Comparison of ENCODE assay signal across 8 cellular contexts in genomic region chr10:96587255-96588059, GRCh38. TPM values are rescaled to one million over a fixed set of nuclear protein-coding genes. Genes with fewer than 3 reads are reported as not detected.
DNase-seq lines count a peak whose midpoint lies in the region; TF ChIP-seq lines count a peak whose summit lies in the region.

No MANE protein-coding gene starts in this region.

- no peaks in the 10 kb centered on the region for H3K79me1 ChIP-seq in mesendoderm (ENCODE audit: low read length)

- no peak overlapping the region for H2BK120ac ChIP-seq in mesendoderm (ENCODE audit: low read depth, low read length)

- no peaks in the 10 kb centered on the region for H3K27me3 ChIP-seq in effector memory CD4-positive, alpha-beta T cell (replicated peaks; ENCODE audit: control insufficient read depth, insufficient read depth, low read length, poor library complexity, severe bottlenecking)
- H3K27me3 ChIP-seq in mesendoderm (ENCODE audit: insufficient read depth, low read length, poor library complexity), result no peaks in the 10 kb centered on the region

- peaks cover 36% of the 10 kb centered on the region for H3K79me2 ChIP-seq in mesendoderm (ENCODE audit: control insufficient read depth, insufficient read depth, low read length)

- H3K9ac ChIP-seq in mesendoderm (ENCODE audit: low read length), result peak overlapping the region; percentile 79

- H4K5ac ChIP-seq in mesendoderm (ENCODE audit: low read length), result no peak overlapping the region

- no peak overlapping the region for H2AK5ac ChIP-seq in mesendoderm (ENCODE audit: low read length)

- peak; percentile 10 for DNase-seq in NCI-H2107 treated with DMSO at 0.1 percent for 48 hours (lab: John Stamatoyannopoulos, UW; ENCODE audit: unreplicated experiment)
- DNase-seq in NCI-H2107 (lab: John Stamatoyannopoulos, UW), result no peak
- DNase-seq in SKM-1 (lab: John Stamatoyannopoulos, UW; ENCODE audit: unreplicated experiment), result peak; percentile 28
- DNase-seq in effector memory CD4-positive, alpha-beta T cell, result peak in 2 of 3 donors; percentile 54
- peak; percentile 87 for DNase-seq in mesendoderm
- DNase-seq in NCI-H1048 (lab: John Stamatoyannopoulos, UW), result no peak

- H4K8ac ChIP-seq in mesendoderm (ENCODE audit: low read depth, low read length), result peak overlapping the region; percentile 98

- WGBS in mesendoderm (ENCODE audit: extremely low coverage, insufficient coverage, low lambda C conversion rate), result no CpG with 5 or more reads among the region's 25 CpGs

- no peak for TF ChIP-seq EP300 in Ishikawa (IDR thresholded peaks at IDR 0.05; ENCODE audit: borderline replicate concordance)

- no peaks in the 10 kb centered on the region for H3K9me3 ChIP-seq in effector memory CD4-positive, alpha-beta T cell (ENCODE audit: control insufficient read depth, low read length)

- peak overlapping the region; percentile 14 for H2BK5ac ChIP-seq in mesendoderm (ENCODE audit: low read length)

- H3K56ac ChIP-seq in mesendoderm (ENCODE audit: low read length), result peak overlapping the region; percentile 89

- H3K4me1 ChIP-seq in effector memory CD4-positive, alpha-beta T cell (ENCODE audit: control insufficient read depth, insufficient read depth, low read length, poor library complexity, severe bottlenecking), result peaks cover 26% of the 10 kb centered on the region
- H3K4me1 ChIP-seq in mesendoderm (ENCODE audit: control insufficient read depth, low read depth, low read length), result no peaks in the 10 kb centered on the region

- H2BK15ac ChIP-seq in mesendoderm (replicated peaks; ENCODE audit: low read depth), result no peak overlapping the region

- H3K18ac ChIP-seq in mesendoderm (ENCODE audit: low read length), result peak overlapping the region; percentile 46

- no peak overlapping the region for H3K23ac ChIP-seq in mesendoderm (ENCODE audit: low read length)

- peak overlapping the region; percentile 32 for H3K4me2 ChIP-seq in mesendoderm (ENCODE audit: low read length)

- H3K36me3 ChIP-seq in effector memory CD4-positive, alpha-beta T cell (ENCODE audit: control insufficient read depth, insufficient read depth, low read length), result no peaks in the 10 kb centered on the region
- H3K36me3 ChIP-seq in mesendoderm (ENCODE audit: control insufficient read depth, insufficient read depth, low read length), result no peaks in the 10 kb centered on the region

- TF ChIP-seq RAD21 in Ishikawa (IDR thresholded peaks at IDR 0.05; ENCODE audit: low read depth), result no peak

- H3K4ac ChIP-seq in mesendoderm (ENCODE audit: low read depth, low read length), result peak overlapping the region; percentile 65

- peak overlapping the region; percentile 98 for H3K27ac ChIP-seq in effector memory CD4-positive, alpha-beta T cell (ENCODE audit: insufficient read depth, low read length, poor library complexity, severe bottlenecking)
- H3K27ac ChIP-seq in mesendoderm (ENCODE audit: low read depth, low read length), result peak overlapping the region; percentile 90
- H3K27ac ChIP-seq in temporal lobe (ENCODE audit: low read depth, low read length), result peak overlapping the region; percentile 92

- H3K4me3 ChIP-seq in effector memory CD4-positive, alpha-beta T cell (ENCODE audit: insufficient read depth, low read depth, low read length, poor library complexity, severe bottlenecking), result peak overlapping the region; percentile 61
- peak overlapping the region; percentile 7 for H3K4me3 ChIP-seq in mesendoderm (ENCODE audit: low read length)

TF ChIP-seq in Ishikawa, 13 proteins besides CTCF, POLR2A, EP300 and RAD21:
- no peak for TF ChIP-seq FOXM1 (IDR thresholded peaks at IDR 0.05; ENCODE audit: borderline replicate concordance, low read depth)
- TF ChIP-seq CREB1 (IDR thresholded peaks at IDR 0.05; ENCODE audit: low read depth), result no peak
- peak; percentile 50; the same call in 1 of the 2 replicates for TF ChIP-seq CEBPB (IDR thresholded peaks at IDR 0.05)

RNA-seq across cellular contexts. Expression of gene TM9SF3, which starts 0.6 kb away (rescaled TPM):
- 54.1 TPM for polyA plus RNA-seq in mesendoderm (2013, experiment 1 of 2)
- polyA plus RNA-seq in mesendoderm (2013, experiment 2 of 2), result 50.4 TPM
- 94.4 TPM for total RNA-seq in temporal lobe

Comparison
In these comparisons a context has a peak if more than half of its experiments do, and no peak if none do; other contexts are left out.
1. DNase-seq: peak in NCI-H2107 treated with DMSO at 0.1 percent for 48 hours (single experiment), SKM-1 (single experiment), effector memory CD4-positive, alpha-beta T cell (2 of 3) and mesendoderm (single experiment); none in NCI-H2107 (single experiment) and NCI-H1048 (single experiment).
2. Peak in every context shown above with its lines, with median percentiles within 50 percentile points of each other: H3K27ac ChIP-seq.